Comparison of ENCODE assay signal across 8 cellular contexts in the genomic region with DNA sequence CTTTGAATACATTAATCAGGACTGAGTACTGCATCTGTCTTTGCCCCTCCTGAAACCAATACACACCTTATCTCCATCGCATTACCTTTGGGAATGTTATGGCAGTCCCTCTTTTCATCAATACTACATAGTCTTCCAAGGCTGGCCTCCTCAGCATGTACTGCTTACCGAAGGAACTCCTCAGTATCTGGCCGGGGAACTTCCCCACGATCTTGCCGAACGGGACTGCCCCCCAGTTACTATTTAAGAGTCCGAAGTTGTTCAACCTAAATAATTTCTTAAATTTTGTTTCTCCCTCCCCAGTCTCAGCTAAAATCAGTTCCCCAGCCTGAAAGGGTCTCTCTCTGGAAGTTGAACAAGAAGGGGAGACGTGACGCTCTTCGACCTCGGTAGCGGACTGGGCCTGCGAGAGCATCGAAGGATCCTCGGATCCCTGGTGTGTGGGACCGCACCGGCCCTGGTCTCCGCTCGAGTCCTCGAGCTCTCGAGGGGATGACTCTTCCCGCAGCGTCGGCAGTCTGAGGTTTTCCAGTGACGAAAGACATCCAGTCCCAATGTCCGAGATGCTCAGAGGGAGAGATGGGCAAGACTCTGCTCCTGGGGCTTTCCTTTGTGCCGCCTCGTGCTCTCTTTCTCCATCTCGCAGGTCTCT. TPM values are rescaled to one million over a fixed set of nuclear protein-coding genes. Genes with fewer than 3 reads are reported as not detected.
DNase-seq lines count a peak whose midpoint lies in the region; ATAC-seq, FAIRE-seq and TF ChIP-seq lines count a peak whose summit lies in the region.

No MANE protein-coding gene starts in this region.

- POLR2A ChIA-PET in PC-9 (lab: Charles Lee; ENCODE audit: unreplicated experiment): interaction anchor here (0.6 to 0.7 kb wide), 4 partner anchors 14 to 519 kb away, joined by 3 to 4 read pairs (median 3); no protein-coding TSS in a partner anchor

- H3K27ac ChIP-seq in 22Rv1: peak overlapping the region; percentile 70
- H3K27ac ChIP-seq in PC-9: no peak overlapping the region
- H3K27ac ChIP-seq in coronary artery: peak overlapping the region; percentile 73 to 81
- H3K27ac ChIP-seq in aorta (ENCODE audit: low read depth in 1 of 2, low read length in 2 of 2): peak overlapping the region; percentile 23 to 71

- intact Hi-C loops in PC-9 (cut with micrococcal nuclease; ENCODE audit: unreplicated experiment): loop anchor here (1.0 kb wide), 1 partner anchor 25 kb away; a partner anchor contains a TSS
- intact Hi-C loops in mucosa of descending colon (cut with DNase I, micrococcal nuclease): no loop called here
- intact Hi-C loops in aorta (cut with DNase I): no loop called here

- H3K9me3 ChIP-seq in PC-9 (ENCODE audit: insufficient read depth, low read depth) (no peaks in the 10 kb centered on the region), mucosa of descending colon (no peaks in the 10 kb centered on the region), aorta (ENCODE audit: control insufficient read depth, low read length) (no peaks in the 10 kb centered on the region)

- WGBS in aorta, 2 donors: 0 to 1% methylated on average over 29 of the region's 29 CpGs

- H3K79me2 ChIP-seq in PC-9 (ENCODE audit: low read depth): peaks cover 50% of the 10 kb centered on the region

- ATAC-seq in HG02943 (IDR thresholded peaks at IDR 0.05; ENCODE audit: low read depth, unreplicated experiment): peak; percentile 33
- ATAC-seq in mucosa of descending colon: peak; percentile 37
- peak; percentile 65 for ATAC-seq in aorta (ENCODE audit: low FRiP score)

- H2AFZ ChIP-seq in PC-9: peak overlapping the region; percentile 95

- H3K4me1 ChIP-seq in PC-9 (replicated peaks; ENCODE audit: insufficient read depth): peaks cover 16% of the 10 kb centered on the region
- H3K4me1 ChIP-seq in mucosa of descending colon (ENCODE audit: low read depth): peaks cover 18% of the 10 kb centered on the region
- peaks cover 0 to 7% of the 10 kb centered on the region in 2 donors for H3K4me1 ChIP-seq in aorta (ENCODE audit: control insufficient read depth in 1 of 2, insufficient read depth in 2 of 2, low read length in 2 of 2)

- H3K9me2 ChIP-seq in PC-9 (ENCODE audit: insufficient read depth): no peaks in the 10 kb centered on the region

- TSS peak; percentile 58 for BruUV-seq in PC-9 (replicated peaks; lab: Mats Ljungman, UMichigan)

- H3K4me3 ChIP-seq in PC-9 (peak overlapping the region; percentile 80), coronary artery (peak overlapping the region; percentile 91), mucosa of descending colon (peak overlapping the region; percentile 54), aorta (ENCODE audit: low read length in 2 of 2) (peak overlapping the region; percentile 31 to 96)

- H3K36me3 ChIP-seq in PC-9 (ENCODE audit: low read depth): peaks cover 6% of the 10 kb centered on the region; the same call in 1 of the 2 replicates
- H3K36me3 ChIP-seq in mucosa of descending colon (ENCODE audit: low read depth): no peaks in the 10 kb centered on the region
- H3K36me3 ChIP-seq in aorta (ENCODE audit: control insufficient read depth in 1 of 2, insufficient read depth in 2 of 2, low read length in 1 of 2): no peaks in the 10 kb centered on the region

- no peak for TF ChIP-seq POLR2A in GM12891 (IDR thresholded peaks at IDR 0.05; ENCODE audit: low read depth, low read length)

- H3K4me2 ChIP-seq in PC-9: peak overlapping the region; percentile 87

- no peak for TF ChIP-seq CTCF in 22Rv1 (IDR thresholded peaks at IDR 0.05)
- TF ChIP-seq CTCF in PC-9 (conservative IDR thresholded peaks at IDR 0.05): no peak
- no peak for TF ChIP-seq CTCF in coronary artery (IDR thresholded peaks at IDR 0.05)
- no peak for TF ChIP-seq CTCF in mucosa of descending colon (IDR thresholded peaks at IDR 0.05)

- H3K27me3 ChIP-seq in PC-9 (ENCODE audit: insufficient read depth, low read depth): no peaks in the 10 kb centered on the region
- no peaks in the 10 kb centered on the region for H3K27me3 ChIP-seq in aorta (ENCODE audit: control insufficient read depth in 1 of 2, insufficient read depth in 2 of 2, low read length in 1 of 2)

- no peak for FAIRE-seq in GM12891 (lab: Jason Lieb, UNC)

- H4K20me1 ChIP-seq in PC-9 (ENCODE audit: insufficient read depth): 0 out of 2 replicates have a peak, but pooled peaks cover 6% of the 10 kb centered on the region

- H3F3A ChIP-seq in PC-9 (ENCODE audit: insufficient read depth, low read depth): peaks cover 13% of the 10 kb centered on the region; the same call in 1 of the 2 replicates

- peak; percentile 10 for DNase-seq in GM12891 (ENCODE audit: insufficient read length, low spot score)
- DNase-seq in PC-9: no peak
- no peak for DNase-seq in coronary artery (ENCODE audit: low spot score)
- peak in 1 of 3 donors; percentile 5 for DNase-seq in mucosa of descending colon
- DNase-seq in aorta: no peak
- DNase-seq in iPS-NIHi7 (ENCODE audit: extremely low spot score): no peak

- CTCF ChIA-PET in PC-9 (lab: Charles Lee): no interaction called here

TF ChIP-seq in GM12891, 5 proteins besides CTCF, POLR2A, EP300 and RAD21:
- no peak for TF ChIP-seq PAX5 (IDR thresholded peaks at IDR 0.05; ENCODE audit: insufficient read depth, low read length, severe bottlenecking)
- TF ChIP-seq SPI1 (IDR thresholded peaks at IDR 0.05; ENCODE audit: low read depth, low read length): no peak
TF ChIP-seq in GM12891: peak in this region for 0.

RNA-seq across cellular contexts. Expression of a gene that starts 0.5 kb away (rescaled TPM):
- polyA plus RNA-seq in GM12891 (2012; ENCODE audit: low read depth, missing spikeins): 10.6 TPM
- total RNA-seq in PC-9 (2021) (15.7 and 21.1 TPM in 2 replicates), mucosa of descending colon (10 to 100 TPM in 1 of 3 donors, 1 to 10 TPM in 2; 9.4 to 12.4 (median 9.6) TPM), aorta (10 to 100 TPM in 1 of 2 donors, 1 to 10 TPM in 1; 8.1 to 14.7 TPM)
- polyA plus RNA-seq in aorta: 10 to 100 TPM; 14.1 to 15.9 TPM

RNA-seq across cellular contexts. Expression of a gene that starts 24.8 kb away (rescaled TPM):
- 33.1 TPM for polyA plus RNA-seq in GM12891 (2012; ENCODE audit: low read depth, missing spikeins)
- 37.1 and 57.9 TPM in 2 replicates for total RNA-seq in PC-9 (2021)
- 10 to 100 TPM; 34.4 to 40.9 (median 37.6) TPM for total RNA-seq in mucosa of descending colon
- 10 to 100 TPM; 41.4 to 53.1 TPM for total RNA-seq in aorta
- 10 to 100 TPM in 1 of 2 donors, 1 to 10 TPM in 1; 9.0 to 17.3 TPM for polyA plus RNA-seq in aorta

RNA-seq across cellular contexts. Expression of a gene that starts 59.0 kb away (rescaled TPM):
- 0.41 TPM for polyA plus RNA-seq in GM12891 (2012; ENCODE audit: low read depth, missing spikeins)
- 1.9 and 3.0 TPM in 2 replicates for total RNA-seq in PC-9 (2021)
- total RNA-seq in mucosa of descending colon: 1 to 10 TPM; 1.1 to 2.3 (median 1.2) TPM
- 1 to 10 TPM; 2.8 to 5.3 TPM for total RNA-seq in aorta
- under 1 TPM in 1 of 2 donors, not detected in 1; 0.59 TPM for polyA plus RNA-seq in aorta
